Comparison of ENCODE assay signal across 20 cellular contexts in genomic region chr4:157363366-157363765, GRCh38.
"Had no signal": no experiment of that assay in that cellular context is flagged by ENCODE, and none has a peak within 500 bp of the region (broad histone marks: within the 10 kb centered on the region; RNA-seq: fewer than 3 reads in every experiment).

No MANE protein-coding gene starts in this region.

- DNase-seq: activated B cell treated with CpG ODN at 0.5 μM for 24 hours; activated CD4-positive, alpha-beta T cell treated with anti-CD3 and anti-CD28 coated beads for 1 hour; activated CD4-positive, alpha-beta T cell treated with anti-CD3 and anti-CD28 coated beads, Interleukin-2, amount 10 ng/mL, durations not matched to agents 24 days and 14 days; activated CD4-positive, alpha-beta T cell treated with anti-CD3 and anti-CD28 coated beads, Interleukin-2, amount 50 U/mL, for 48 hours; activated CD8-positive, alpha-beta memory T cell treated with anti-CD3 and anti-CD28 coated beads for 24 hours; activated gamma-delta T cell treated with Interleukin-2 at 50 U/mL for 16 hours; activated naive CD4-positive, alpha-beta T cell treated with anti-CD3 and anti-CD28 coated beads, Interleukin-2, amount 10 ng/mL, durations not matched to agents 7 days and 5 days; activated naive CD8-positive, alpha-beta T cell treated with anti-CD3 and anti-CD28 coated beads for 36 hours; activated T-cell treated with anti-CD3 and anti-CD28 coated beads, Interleukin-2, amount 50 U/mL, for 4 hours; anterior cingulate cortex; cerebellar nuclear complex; KBM-7; NCI-H1048; NCI-H146; NCI-H1930; PC-9; SHP77 treated with DMSO at 0.1 percent for 48 hours; T-helper 17 cell; T-helper 9 cell had no signal

- ATAC-seq: activated T-cell treated with anti-CD3 and anti-CD28 coated beads, Interleukin-2, amount 50 U/mL, for 4 hours; activated T-helper 17 cell treated with anti-CD3 and anti-CD28 coated beads, Interleukin-2, amount 50 U/mL, for 72 hours; T-helper 17 cell had no signal

- H3K36me3 Mint-ChIP-seq: activated naive CD4-positive, alpha-beta T cell treated with anti-CD3 and anti-CD28 coated beads, Interleukin-2, amount 10 ng/mL, durations not matched to agents 7 days and 5 days; activated naive CD8-positive, alpha-beta T cell treated with anti-CD3 and anti-CD28 coated beads for 36 hours had no signal

- H3K4me3 ChIP-seq: PC-9 had no signal

- H3K9me3 Mint-ChIP-seq: activated CD4-positive, alpha-beta T cell treated with anti-CD3 and anti-CD28 coated beads, Interleukin-2, amount 10 ng/mL, durations not matched to agents 24 days and 14 days; activated naive CD8-positive, alpha-beta T cell treated with anti-CD3 and anti-CD28 coated beads for 36 hours had no signal

- H3K27ac Mint-ChIP-seq: activated B cell treated with CpG ODN at 0.5 μM for 24 hours; activated CD4-positive, alpha-beta T cell treated with anti-CD3 and anti-CD28 coated beads, Interleukin-2, amount 10 ng/mL, durations not matched to agents 24 days and 14 days; activated naive CD4-positive, alpha-beta T cell treated with anti-CD3 and anti-CD28 coated beads, Interleukin-2, amount 10 ng/mL, durations not matched to agents 7 days and 5 days; activated naive CD8-positive, alpha-beta T cell treated with anti-CD3 and anti-CD28 coated beads for 36 hours; activated T-helper 17 cell treated with anti-CD3 and anti-CD28 coated beads, Interleukin-2, amount 50 U/mL, for 72 hours; T-helper 17 cell had no signal

- H3K27ac ChIP-seq: PC-9 had no signal

- H3K4me3 Mint-ChIP-seq: activated B cell treated with CpG ODN at 0.5 μM for 24 hours; activated CD4-positive, alpha-beta T cell treated with anti-CD3 and anti-CD28 coated beads, Interleukin-2, amount 10 ng/mL, durations not matched to agents 24 days and 14 days; activated naive CD4-positive, alpha-beta T cell treated with anti-CD3 and anti-CD28 coated beads, Interleukin-2, amount 10 ng/mL, durations not matched to agents 7 days and 5 days; activated naive CD8-positive, alpha-beta T cell treated with anti-CD3 and anti-CD28 coated beads for 36 hours; activated T-cell treated with anti-CD3 and anti-CD28 coated beads, Interleukin-2, amount 50 U/mL, for 4 hours; activated T-helper 17 cell treated with anti-CD3 and anti-CD28 coated beads, Interleukin-2, amount 50 U/mL, for 72 hours; T-helper 17 cell had no signal

- H3K4me2 ChIP-seq: PC-9 had no signal

- H3K4me1 Mint-ChIP-seq: activated B cell treated with CpG ODN at 0.5 μM for 24 hours; activated CD4-positive, alpha-beta T cell treated with anti-CD3 and anti-CD28 coated beads, Interleukin-2, amount 10 ng/mL, durations not matched to agents 24 days and 14 days; activated naive CD4-positive, alpha-beta T cell treated with anti-CD3 and anti-CD28 coated beads, Interleukin-2, amount 10 ng/mL, durations not matched to agents 7 days and 5 days; activated naive CD8-positive, alpha-beta T cell treated with anti-CD3 and anti-CD28 coated beads for 36 hours; activated T-helper 17 cell treated with anti-CD3 and anti-CD28 coated beads, Interleukin-2, amount 50 U/mL, for 72 hours; T-helper 17 cell had no signal

- H2AFZ ChIP-seq: PC-9 had no signal

- H3K27me3 Mint-ChIP-seq: activated B cell treated with CpG ODN at 0.5 μM for 24 hours; activated CD4-positive, alpha-beta T cell treated with anti-CD3 and anti-CD28 coated beads, Interleukin-2, amount 10 ng/mL, durations not matched to agents 24 days and 14 days; activated naive CD4-positive, alpha-beta T cell treated with anti-CD3 and anti-CD28 coated beads, Interleukin-2, amount 10 ng/mL, durations not matched to agents 7 days and 5 days; activated naive CD8-positive, alpha-beta T cell treated with anti-CD3 and anti-CD28 coated beads for 36 hours; activated T-helper 17 cell treated with anti-CD3 and anti-CD28 coated beads, Interleukin-2, amount 50 U/mL, for 72 hours; T-helper 17 cell had no signal
